In genomic region chr1:10220200-10220599, GRCh38 we compare ENCODE assay signal across 22 cellular contexts.
"Had no signal": no experiment of that assay in that cellular context is flagged by ENCODE, and none has a peak within 500 bp of the region (broad histone marks: within the 10 kb centered on the region; RNA-seq: fewer than 3 reads in every experiment).

No MANE protein-coding gene starts in this region.

- H3K9me3 ChIP-seq: SK-N-SH had no signal

- H3K27ac ChIP-seq: RWPE1 had no signal

- H3K4me2 ChIP-seq: SK-N-SH had no signal

- DNase-seq: Karpas-422; KG1; MG63; NCI-H1092; NCI-H1436; NCI-H187; NCI-H2029; NCI-H2081 treated with DMSO at 0.1 percent for 48 hours; NCI-H2171; NCI-H226; NCI-H446; NCI-H510A; NCI-H524 treated with DMSO at 0.1 percent for 48 hours; NCI-H69; NCI-H774; NK-92 treated with Interleukin-12 subunit alpha and Interleukin-12 subunit beta, amount 100 ng/mL, for 24 hours; PC-3; SHP77; SK-N-SH; SW 1271 had no signal

- H3K27me3 ChIP-seq: MG63 had no signal

- H3K9ac ChIP-seq: SK-N-SH had no signal

- ATAC-seq: Panc1, PC-3 had no signal

- H3K4me3 ChIP-seq: MG63 had no signal
